In genomic region chr1:111140680-111140967, GRCh38 we compare ENCODE assay signal across 8 cellular contexts. TPM values are rescaled to one million over a fixed set of nuclear protein-coding genes. Genes with fewer than 3 reads are reported as not detected.
DNase-seq lines count a peak whose midpoint lies in the region; ATAC-seq and TF ChIP-seq lines count a peak whose summit lies in the region.

No MANE protein-coding gene starts in this region.

- POLR2A ChIA-PET in naive thymus-derived CD8-positive, alpha-beta T cell (lab: Charles Lee): interaction anchor here (1.0 to 4.8 kb wide), 10 partner anchors 10 to 86 kb away, joined by 3 to 22 read pairs (median 11); no protein-coding TSS in a partner anchor

- H3K36me3 Mint-ChIP-seq in activated T-cell treated with anti-CD3 and anti-CD28 coated beads, Interleukin-2, amount 50 U/mL, for 72 hours (ENCODE audit: insufficient read depth in 2 of 2): peaks cover 8 to 11% of the 10 kb centered on the region in 2 donors
- peaks cover 16% of the 10 kb centered on the region for H3K36me3 Mint-ChIP-seq in endothelial cell (ENCODE audit: low read depth, unreplicated experiment)
- H3K36me3 Mint-ChIP-seq in naive thymus-derived CD8-positive, alpha-beta T cell: peaks cover 0 to 27% (median under 1%) of the 10 kb centered on the region in 3 donors

- H3K27ac ChIP-seq in RWPE2 (ENCODE audit: poor library complexity, severe bottlenecking): peak overlapping the region; percentile 67

- peak overlapping the region; percentile 55 for H3K27ac Mint-ChIP-seq in activated T-cell treated with anti-CD3 and anti-CD28 coated beads, Interleukin-2, amount 50 U/mL, for 72 hours
- H3K27ac Mint-ChIP-seq in endothelial cell (ENCODE audit: unreplicated experiment): peak overlapping the region; percentile 94
- peak overlapping the region in 9 of 10 donors; percentile 96 to 100 (median 98) for H3K27ac Mint-ChIP-seq in naive thymus-derived CD8-positive, alpha-beta T cell

- peaks cover 59% of the 10 kb centered on the region for H3K4me1 Mint-ChIP-seq in activated T-cell treated with anti-CD3 and anti-CD28 coated beads, Interleukin-2, amount 50 U/mL, for 72 hours (ENCODE audit: low read depth)
- peaks cover 36% of the 10 kb centered on the region for H3K4me1 Mint-ChIP-seq in endothelial cell (ENCODE audit: unreplicated experiment)
- peaks cover 22 to 73% (median 54%) of the 10 kb centered on the region in 4 donors for H3K4me1 Mint-ChIP-seq in naive thymus-derived CD8-positive, alpha-beta T cell

- DNase-seq in activated T-cell treated with anti-CD3 and anti-CD28 coated beads, Interleukin-2, amount 50 U/mL, for 72 hours: no peak
- DNase-seq in activated T-cell treated with anti-CD3 and anti-CD28 coated beads for 4 hours (no peak), RWPE2 (ENCODE audit: low spot score) (peak; percentile 70), endothelial cell (ENCODE audit: low spot score) (peak; percentile 54), NCI-H146 treated with DMSO at 0.1 percent for 48 hours (lab: John Stamatoyannopoulos, UW; ENCODE audit: unreplicated experiment) (no peak), GM10266 (ENCODE audit: extremely low spot score) (no peak)
- no peak for DNase-seq in naive thymus-derived CD8-positive, alpha-beta T cell

- peaks cover 20% of the 10 kb centered on the region for H3K4me1 ChIP-seq in RWPE2 (ENCODE audit: insufficient read depth, poor library complexity, severe bottlenecking)

- no peaks in the 10 kb centered on the region for H3K9me3 Mint-ChIP-seq in activated T-cell treated with anti-CD3 and anti-CD28 coated beads, Interleukin-2, amount 50 U/mL, for 72 hours
- no peaks in the 10 kb centered on the region for H3K9me3 Mint-ChIP-seq in endothelial cell (ENCODE audit: unreplicated experiment)
- H3K9me3 Mint-ChIP-seq in naive thymus-derived CD8-positive, alpha-beta T cell: no peaks in the 10 kb centered on the region

- TF ChIP-seq CTCF in RWPE2 (IDR thresholded peaks at IDR 0.05; ENCODE audit: poor library complexity, severe bottlenecking) (no peak), endothelial cell (IDR thresholded peaks at IDR 0.05; ENCODE audit: unreplicated experiment) (no peak), GM10266 (IDR thresholded peaks at IDR 0.05; ENCODE audit: control insufficient read depth, insufficient read depth, low read depth, missing control alignments) (no peak)

- peak overlapping the region; percentile 89 to 96 for H3K4me3 Mint-ChIP-seq in activated T-cell treated with anti-CD3 and anti-CD28 coated beads, Interleukin-2, amount 50 U/mL, for 72 hours
- H3K4me3 Mint-ChIP-seq in endothelial cell (ENCODE audit: unreplicated experiment): peak overlapping the region; percentile 99
- peak overlapping the region; percentile 91 to 100 (median 100) for H3K4me3 Mint-ChIP-seq in naive thymus-derived CD8-positive, alpha-beta T cell

- H3K4me3 ChIP-seq in RWPE2 (ENCODE audit: severe bottlenecking): peak overlapping the region; percentile 86

- H3K9me3 ChIP-seq in RWPE2 (ENCODE audit: severe bottlenecking): no peaks in the 10 kb centered on the region

- peaks cover 25% of the 10 kb centered on the region for H3K36me3 ChIP-seq in RWPE2 (ENCODE audit: low read depth)

- no peaks in the 10 kb centered on the region for H3K27me3 ChIP-seq in RWPE2 (ENCODE audit: insufficient read depth, poor library complexity, severe bottlenecking)

- H3K27me3 Mint-ChIP-seq in activated T-cell treated with anti-CD3 and anti-CD28 coated beads, Interleukin-2, amount 50 U/mL, for 72 hours (ENCODE audit: low read depth): no peaks in the 10 kb centered on the region
- peaks cover 5% of the 10 kb centered on the region for H3K27me3 Mint-ChIP-seq in endothelial cell (ENCODE audit: unreplicated experiment)
- no peaks in the 10 kb centered on the region for H3K27me3 Mint-ChIP-seq in naive thymus-derived CD8-positive, alpha-beta T cell

- no peak for ATAC-seq in activated T-cell treated with anti-CD3 and anti-CD28 coated beads, Interleukin-2, amount 50 U/mL, for 72 hours (replicated peaks in 1 of 2)
- ATAC-seq in RWPE2 (ENCODE audit: low read depth) (peak; percentile 84), GM18867 (IDR thresholded peaks at IDR 0.05; ENCODE audit: unreplicated experiment) (no peak)
- no peak for ATAC-seq in naive thymus-derived CD8-positive, alpha-beta T cell

RNA-seq across cellular contexts. Expression of gene CEPT1, which starts 0.6 kb away (rescaled TPM):
- total RNA-seq in activated T-cell treated with anti-CD3 and anti-CD28 coated beads, Interleukin-2, amount 50 U/mL, for 72 hours: 10 to 100 TPM; 44.5 to 50.4 TPM
- 127 TPM for total RNA-seq in endothelial cell (ENCODE audit: unreplicated experiment)
- total RNA-seq in naive thymus-derived CD8-positive, alpha-beta T cell: 10 to 100 TPM; 55.9 to 59.9 TPM
- polyA plus RNA-seq in naive thymus-derived CD8-positive, alpha-beta T cell: 10 to 100 TPM; 18.0 to 28.6 (median 27.2) TPM

RNA-seq across cellular contexts. Expression of gene DRAM2, which starts 0.7 kb away (rescaled TPM):
- 10 to 100 TPM; 73.3 to 89.4 TPM for total RNA-seq in activated T-cell treated with anti-CD3 and anti-CD28 coated beads, Interleukin-2, amount 50 U/mL, for 72 hours
- 79.8 TPM for total RNA-seq in endothelial cell (ENCODE audit: unreplicated experiment)
- total RNA-seq in naive thymus-derived CD8-positive, alpha-beta T cell: 10 to 100 TPM; 50.5 to 51.3 TPM
- polyA plus RNA-seq in naive thymus-derived CD8-positive, alpha-beta T cell: 10 to 100 TPM; 84.3 to 95.3 (median 91.2) TPM

RNA-seq across cellular contexts. Expression of gene DENND2D, which starts 59.8 kb away (rescaled TPM):
- total RNA-seq in activated T-cell treated with anti-CD3 and anti-CD28 coated beads, Interleukin-2, amount 50 U/mL, for 72 hours: 100 to 1,000 TPM; 134 to 165 TPM
- 3.6 TPM for total RNA-seq in endothelial cell (ENCODE audit: unreplicated experiment)
- total RNA-seq in naive thymus-derived CD8-positive, alpha-beta T cell: 100 to 1,000 TPM; 274 to 289 TPM
- polyA plus RNA-seq in naive thymus-derived CD8-positive, alpha-beta T cell: 100 to 1,000 TPM; 161 to 395 (median 225) TPM

Comparison
In these comparisons a context has a peak if more than half of its experiments do, and no peak if none do; other contexts are left out.
1. DNase-seq: peak in RWPE2 (single experiment) and endothelial cell (single experiment); none in activated T-cell treated with anti-CD3 and anti-CD28 coated beads, Interleukin-2, amount 50 U/mL, for 72 hours (0 of 2), activated T-cell treated with anti-CD3 and anti-CD28 coated beads for 4 hours (single experiment), naive thymus-derived CD8-positive, alpha-beta T cell (0 of 10), NCI-H146 treated with DMSO at 0.1 percent for 48 hours (single experiment) and GM10266 (single experiment).
2. RNA of gene DENND2D, which starts 59.8 kb away (total RNA-seq): 274 to 289 TPM in naive thymus-derived CD8-positive, alpha-beta T cell and 134 to 165 TPM in activated T-cell treated with anti-CD3 and anti-CD28 coated beads, Interleukin-2, amount 50 U/mL, for 72 hours; 3.6 TPM in endothelial cell (single experiment); every median in the first group is over 10 times any median in the second.
3. Peak in every context shown above with its lines, with median percentiles within 50 percentile points of each other: H3K27ac Mint-ChIP-seq and H3K4me3 Mint-ChIP-seq.